9 cellular contexts compared by ENCODE assay signal in genomic region chr11:65636810-65637557, GRCh38. TPM values are rescaled to one million over a fixed set of nuclear protein-coding genes. Genes with fewer than 3 reads are reported as not detected.
DNase-seq lines count a peak whose midpoint lies in the region; ATAC-seq and TF ChIP-seq lines count a peak whose summit lies in the region.
"Had no signal": no experiment of that assay in that cellular context is flagged by ENCODE, and none has a peak within 500 bp of the region (broad histone marks: within the 10 kb centered on the region; RNA-seq: fewer than 3 reads in every experiment).

No MANE protein-coding gene starts in this region.

- H3K27me3 Mint-ChIP-seq in activated naive CD8-positive, alpha-beta T cell treated with anti-CD3 and anti-CD28 coated beads for 36 hours, result no peaks in the 10 kb centered on the region
- H3K27me3 Mint-ChIP-seq in type B pancreatic cell, result peaks cover 3% of the 10 kb centered on the region

- no peak overlapping the region for H2BK5ac ChIP-seq in mesendoderm (ENCODE audit: low read length)

- H3K56ac ChIP-seq in mesendoderm (ENCODE audit: low read length), result peak overlapping the region; percentile 70

- peak overlapping the region; percentile 46 for H3K9ac ChIP-seq in mesendoderm (ENCODE audit: low read length)

- H3K27me3 ChIP-seq in cardiac muscle cell (no peaks in the 10 kb centered on the region), mesendoderm (ENCODE audit: insufficient read depth, low read length, poor library complexity) (no peaks in the 10 kb centered on the region), ovary (no peaks in the 10 kb centered on the region)

- H3K27ac Mint-ChIP-seq in activated naive CD8-positive, alpha-beta T cell treated with anti-CD3 and anti-CD28 coated beads for 36 hours, result peak overlapping the region; percentile 83
- peak overlapping the region; percentile 55 for H3K27ac Mint-ChIP-seq in type B pancreatic cell

- H3K4me2 ChIP-seq in mesendoderm (ENCODE audit: low read length), result no peak overlapping the region

- intact Hi-C loops in cardiac septum (cut with DNase I), result no loop called here
- intact Hi-C loops in ovary (cut with DNase I), result loop anchor here in 1 of 4 donors (10.0 kb wide), 1 partner anchor 68 kb away; no protein-coding TSS in a partner anchor

- no peak for TF ChIP-seq EP300 in ovary (IDR thresholded peaks at IDR 0.05)

- H3K79me2 ChIP-seq in mesendoderm (ENCODE audit: control insufficient read depth, insufficient read depth, low read length), result no peaks in the 10 kb centered on the region

- DNase-seq in cardiac muscle cell (ENCODE audit: low read depth in 1 of 2, low spot score in 1 of 2), result no peak
- no peak for DNase-seq in cardiac septum (ENCODE audit: low spot score)
- no peak for DNase-seq in activated naive CD8-positive, alpha-beta T cell treated with anti-CD3 and anti-CD28 coated beads for 36 hours
- DNase-seq in mesendoderm, result no peak
- DNase-seq in type B pancreatic cell (ENCODE audit: extremely low spot score, unreplicated experiment), result no peak
- no peak for DNase-seq in ovary
- DNase-seq in NCI-H128 (lab: John Stamatoyannopoulos, UW; ENCODE audit: unreplicated experiment), result no peak

- H3K18ac ChIP-seq in mesendoderm (ENCODE audit: low read length), result no peak overlapping the region

- ATAC-seq in GM18511 (IDR thresholded peaks at IDR 0.05; ENCODE audit: unreplicated experiment), result no peak

- H3K4me3 ChIP-seq in cardiac muscle cell (no peak overlapping the region), mesendoderm (ENCODE audit: low read length) (no peak overlapping the region), ovary (no peak overlapping the region)

- TF ChIP-seq CTCF in cardiac muscle cell (IDR thresholded peaks at IDR 0.05; ENCODE audit: low read depth, low read length) (no peak), type B pancreatic cell (conservative IDR thresholded peaks at IDR 0.05) (no peak), ovary (IDR thresholded peaks at IDR 0.05) (no peak)

- H3K4me1 ChIP-seq in cardiac muscle cell (ENCODE audit: low read depth), result peaks cover 11% of the 10 kb centered on the region
- peaks cover 5% of the 10 kb centered on the region for H3K4me1 ChIP-seq in mesendoderm (ENCODE audit: control insufficient read depth, low read depth, low read length)
- peaks cover 6% of the 10 kb centered on the region for H3K4me1 ChIP-seq in ovary (ENCODE audit: insufficient read depth)

- no peak overlapping the region for H2BK120ac ChIP-seq in mesendoderm (ENCODE audit: low read depth, low read length)

- no peak overlapping the region for H2AK5ac ChIP-seq in mesendoderm (ENCODE audit: low read length)

- H3K9me3 Mint-ChIP-seq in activated naive CD8-positive, alpha-beta T cell treated with anti-CD3 and anti-CD28 coated beads for 36 hours, result no peaks in the 10 kb centered on the region
- no peaks in the 10 kb centered on the region for H3K9me3 Mint-ChIP-seq in type B pancreatic cell

- peaks cover 32% of the 10 kb centered on the region for H3K4me1 Mint-ChIP-seq in activated naive CD8-positive, alpha-beta T cell treated with anti-CD3 and anti-CD28 coated beads for 36 hours
- peaks cover 4% of the 10 kb centered on the region for H3K4me1 Mint-ChIP-seq in type B pancreatic cell (ENCODE audit: unreplicated experiment)

- H4K5ac ChIP-seq in mesendoderm (ENCODE audit: low read length), result no peak overlapping the region

- H3K27ac ChIP-seq in cardiac muscle cell (peak overlapping the region; percentile 51), mesendoderm (ENCODE audit: low read depth, low read length) (peak overlapping the region; percentile 59), ovary (peak overlapping the region in 1 of 2 donors; percentile 85)

- no peaks in the 10 kb centered on the region for H3K79me1 ChIP-seq in mesendoderm (ENCODE audit: low read length)

- H3K4ac ChIP-seq in mesendoderm (ENCODE audit: low read depth, low read length), result no peak overlapping the region

- H3K23ac ChIP-seq in mesendoderm (ENCODE audit: low read length), result no peak overlapping the region

- peak overlapping the region; percentile 68 for H3K4me3 Mint-ChIP-seq in activated naive CD8-positive, alpha-beta T cell treated with anti-CD3 and anti-CD28 coated beads for 36 hours
- H3K4me3 Mint-ChIP-seq in type B pancreatic cell, result peak overlapping the region; percentile 87

- no CpG with 5 or more reads among the region's 9 CpGs for WGBS in mesendoderm (ENCODE audit: extremely low coverage, insufficient coverage, low lambda C conversion rate)
- 87 to 89% (median 88%) methylated on average over 7 to 9 of the region's 9 CpGs for WGBS in ovary, 3 donors

- no peaks in the 10 kb centered on the region for H3K9me3 ChIP-seq in cardiac muscle cell (ENCODE audit: low read depth)
- no peaks in the 10 kb centered on the region for H3K9me3 ChIP-seq in ovary

- H4K8ac ChIP-seq in mesendoderm (ENCODE audit: low read depth, low read length), result no peak overlapping the region

- H3K36me3 ChIP-seq in cardiac muscle cell (no peaks in the 10 kb centered on the region), mesendoderm (ENCODE audit: control insufficient read depth, insufficient read depth, low read length) (peaks cover 12% of the 10 kb centered on the region), ovary (no peaks in the 10 kb centered on the region)

- peaks cover 33% of the 10 kb centered on the region for H3K36me3 Mint-ChIP-seq in activated naive CD8-positive, alpha-beta T cell treated with anti-CD3 and anti-CD28 coated beads for 36 hours
- H3K36me3 Mint-ChIP-seq in type B pancreatic cell, result no peaks in the 10 kb centered on the region

- TF ChIP-seq POLR2A in ovary (IDR thresholded peaks at IDR 0.05), result no peak

- H2BK15ac ChIP-seq in mesendoderm (replicated peaks; ENCODE audit: low read depth), result no peak overlapping the region

RNA-seq across cellular contexts. Expression of gene SIPA1, which starts 0.9 kb away (rescaled TPM):
- total RNA-seq in cardiac muscle cell (17.3 and 25.9 TPM in 2 replicates), cardiac septum (29.7 TPM), type B pancreatic cell (ENCODE audit: low replicate concordance) (26.5 and 26.8 TPM in 2 replicates), ovary (10 to 100 TPM; 15.0 to 48.2 (median 42.6) TPM)
- polyA plus RNA-seq in cardiac muscle cell (21.6 and 33.7 TPM in 2 replicates), ovary (10 to 100 TPM; 10.0 to 26.7 TPM)
- total RNA-seq in activated naive CD8-positive, alpha-beta T cell treated with anti-CD3 and anti-CD28 coated beads for 36 hours, result 100 to 1,000 TPM; 123 to 127 TPM
- 36.3 TPM for polyA plus RNA-seq in mesendoderm (2013, experiment 1 of 2)
- 38.3 TPM for polyA plus RNA-seq in mesendoderm (2013, experiment 2 of 2)

RNA-seq across cellular contexts. Expression of gene PCNX3, which starts 21.4 kb away (rescaled TPM):
- total RNA-seq in cardiac muscle cell (40.9 and 42.7 TPM in 2 replicates), cardiac septum (15.9 TPM), type B pancreatic cell (ENCODE audit: low replicate concordance) (44.9 and 49.2 TPM in 2 replicates), ovary (10 to 100 TPM; 10.6 to 42.1 (median 28.2) TPM)
- polyA plus RNA-seq in cardiac muscle cell (18.9 and 22.0 TPM in 2 replicates), ovary (10 to 100 TPM in 1 of 2 donors, 1 to 10 TPM in 1; 3.3 to 14.8 TPM)
- total RNA-seq in activated naive CD8-positive, alpha-beta T cell treated with anti-CD3 and anti-CD28 coated beads for 36 hours, result 10 to 100 TPM; 40.9 to 42.6 TPM
- polyA plus RNA-seq in mesendoderm (2013, experiment 1 of 2), result 16.1 TPM
- 16.3 TPM for polyA plus RNA-seq in mesendoderm (2013, experiment 2 of 2)

RNA-seq across cellular contexts. Expression of gene MAP3K11, which starts 23.0 kb away (rescaled TPM):
- total RNA-seq in cardiac muscle cell (44.8 and 63.1 TPM in 2 replicates), cardiac septum (42.5 TPM), type B pancreatic cell (ENCODE audit: low replicate concordance) (56.7 and 61.9 TPM in 2 replicates), ovary (10 to 100 TPM; 23.2 to 51.9 (median 46.0) TPM)
- polyA plus RNA-seq in cardiac muscle cell (25.9 and 31.2 TPM in 2 replicates), ovary (10 to 100 TPM in 1 of 2 donors, 1 to 10 TPM in 1; 6.7 to 27.9 TPM)
- total RNA-seq in activated naive CD8-positive, alpha-beta T cell treated with anti-CD3 and anti-CD28 coated beads for 36 hours, result 10 to 100 TPM; 51.2 to 54.8 TPM
- 21.4 TPM for polyA plus RNA-seq in mesendoderm (2013, experiment 1 of 2)
- 21.4 TPM for polyA plus RNA-seq in mesendoderm (2013, experiment 2 of 2)

RNA-seq across cellular contexts. Expression of gene RELA, which starts 25.7 kb away (rescaled TPM):
- 39.8 and 51.9 TPM in 2 replicates for total RNA-seq in cardiac muscle cell
- polyA plus RNA-seq in cardiac muscle cell, result 46.2 and 46.5 TPM in 2 replicates
- total RNA-seq in cardiac septum, result 45.0 TPM
- 10 to 100 TPM; 69.6 to 71.6 TPM for total RNA-seq in activated naive CD8-positive, alpha-beta T cell treated with anti-CD3 and anti-CD28 coated beads for 36 hours
- polyA plus RNA-seq in mesendoderm (2013, experiment 1 of 2), result 19.9 TPM
- 22.4 TPM for polyA plus RNA-seq in mesendoderm (2013, experiment 2 of 2)
- 64.8 and 80.0 TPM in 2 replicates for total RNA-seq in type B pancreatic cell (ENCODE audit: low replicate concordance)
- total RNA-seq in ovary, result 100 to 1,000 TPM in 1 of 7 donors, 10 to 100 TPM in 6; 50.8 to 102 (median 91.6) TPM
- polyA plus RNA-seq in ovary, result 10 to 100 TPM; 52.0 to 55.0 TPM

RNA-seq across cellular contexts. Expression of gene KCNK7, which starts 41.4 kb away (rescaled TPM):
- total RNA-seq in cardiac muscle cell (0.25 TPM in 1 of 2 replicates, not detected in the other), cardiac septum (1.5 TPM), type B pancreatic cell (ENCODE audit: low replicate concordance) (0.36 and 1.1 TPM in 2 replicates), ovary (1 to 10 TPM in 3 of 7 donors, under 1 TPM in 4; 0.65 to 4.0 (median 0.95) TPM)
- polyA plus RNA-seq in cardiac muscle cell (not detected in 2 replicates), ovary (1 to 10 TPM in 1 of 2 donors, not detected in 1; 1.5 TPM)
- total RNA-seq in activated naive CD8-positive, alpha-beta T cell treated with anti-CD3 and anti-CD28 coated beads for 36 hours, result under 1 TPM; 0.37 to 0.62 TPM
- not detected for polyA plus RNA-seq in mesendoderm (2013, experiment 1 of 2)
- 0.04 TPM for polyA plus RNA-seq in mesendoderm (2013, experiment 2 of 2)
- total RNA-seq: myocyte had no signal
